18 cellular contexts compared by ENCODE assay signal in genomic region chr11:128246364-128247234, GRCh38.
DNase-seq lines count a peak whose midpoint lies in the region; TF ChIP-seq lines count a peak whose summit lies in the region.
"Had no signal": no experiment of that assay in that cellular context is flagged by ENCODE, and none has a peak within 500 bp of the region (broad histone marks: within the 10 kb centered on the region; RNA-seq: fewer than 3 reads in every experiment).

No MANE protein-coding gene starts in this region.

- WGBS in neuronal stem cell (ENCODE audit: extremely low coverage in 2 of 2, insufficient read length in 2 of 2, insufficient replicate concordance in 1 of 2), 2 donors, result no CpG with 5 or more reads among the region's 12 CpGs
- 74 to 81% methylated on average over 12 of the region's 12 CpGs for WGBS in sigmoid colon, 2 donors

- peak; percentile 39 for DNase-seq in A673 (ENCODE audit: low spot score)
- peak; percentile 75 for DNase-seq in SK-N-MC (ENCODE audit: low read depth, low spot score)
- DNase-seq in fibroblast of the aortic adventitia (ENCODE audit: low read depth), result peak; percentile 74
- DNase-seq in neuronal stem cell (ENCODE audit: low spot score), result no peak
- DNase-seq in activated T-helper 1 cell treated with anti-CD3 and anti-CD28 coated beads, Interleukin-12 subunit alpha, Interleukin-12 subunit beta, Interleukin-2, Interleukin-4 antibody, amounts not matched to agents 30 ng/mL and 10 ng/mL and 1 ng/mL, durations not matched to agents 14 hours and 24 hours and 36 hours (ENCODE audit: low spot score), result no peak
- DNase-seq in HK-2 (ENCODE audit: unreplicated experiment), result no peak
- DNase-seq in sigmoid colon, result no peak
- no peak for DNase-seq in MCF 10A (ENCODE audit: unreplicated experiment)
- DNase-seq: activated CD4-positive, alpha-beta memory T cell treated with anti-CD3 and anti-CD28 coated beads, Interleukin-2, amount 10 ng/mL, durations not matched to agents 7 days and 5 days; activated effector memory CD4-positive, alpha-beta T cell treated with anti-CD3 and anti-CD28 coated beads, Interleukin-2, amount 50 U/mL, for 16 hours; cerebellar nuclear complex; KBM-7; mucosa of descending colon; NCI-H1694 treated with DMSO at 0.1 percent for 48 hours; NCI-H748 treated with DMSO at 0.1 percent for 48 hours; substantia nigra had no signal

- H3K9ac ChIP-seq in SK-N-MC (ENCODE audit: insufficient read length), result no peak overlapping the region
- no peak overlapping the region for H3K9ac ChIP-seq in neuronal stem cell (ENCODE audit: low read depth, low read length, poor library complexity)

- no peak overlapping the region for H2BK15ac ChIP-seq in neuronal stem cell (ENCODE audit: low read length)

- no peak overlapping the region for H4K8ac ChIP-seq in neuronal stem cell (ENCODE audit: low read depth, low read length)

- H2BK12ac ChIP-seq in neuronal stem cell (ENCODE audit: low read length), result no peak overlapping the region

- TF ChIP-seq POLR2A in sigmoid colon (IDR thresholded peaks at IDR 0.05), result no peak

- H3K4me1 ChIP-seq in A673 (ENCODE audit: insufficient read depth, low read length, poor library complexity, severe bottlenecking), result no peaks in the 10 kb centered on the region
- H3K4me1 ChIP-seq in neuronal stem cell (ENCODE audit: control insufficient read depth in 2 of 2, insufficient read depth in 1 of 2, low read depth in 1 of 2, low read length in 2 of 2), result peaks cover 3 to 7% of the 10 kb centered on the region in 2 donors
- peaks cover 0 to 12% (median 5%) of the 10 kb centered on the region in 4 donors for H3K4me1 ChIP-seq in sigmoid colon

- H3K79me1 ChIP-seq in neuronal stem cell (ENCODE audit: low read depth, low read length), result no peaks in the 10 kb centered on the region

- H2AK5ac ChIP-seq in neuronal stem cell (ENCODE audit: low read depth, low read length), result no peak overlapping the region

- TF ChIP-seq CTCF in A673 (conservative IDR thresholded peaks at IDR 0.05; ENCODE audit: low read depth, low read length) (no peak), fibroblast of the aortic adventitia (IDR thresholded peaks at IDR 0.05; ENCODE audit: insufficient read depth, low read length) (no peak), sigmoid colon (IDR thresholded peaks at IDR 0.05) (no peak), MCF 10A (IDR thresholded peaks at IDR 0.05; ENCODE audit: unreplicated experiment) (no peak)

- CTCF ChIA-PET in A673 (lab: Charles Lee), result no interaction called here
- CTCF ChIA-PET in MCF 10A (lab: Yijun Ruan, JAX), result interaction anchor here (0.8 kb wide), 1 partner anchor 12 kb away, joined by 3 read pairs; no protein-coding TSS in a partner anchor

- H3K27me3 ChIP-seq in A673 (replicated peaks; ENCODE audit: insufficient read depth, low read depth, low read length, poor library complexity) (peaks cover 34% of the 10 kb centered on the region), neuronal stem cell (ENCODE audit: control insufficient read depth in 3 of 3, insufficient read depth in 3 of 3, low read depth in 1 of 3, low read length in 3 of 3) (no peaks in the 10 kb centered on the region), sigmoid colon (no peaks in the 10 kb centered on the region)

- no peak overlapping the region for H3K27ac ChIP-seq in A673 (ENCODE audit: low read depth, low read length, poor library complexity, severe bottlenecking)
- H3K27ac ChIP-seq in SK-N-MC, result peak overlapping the region; percentile 95
- H3K27ac ChIP-seq in neuronal stem cell (replicated peaks; ENCODE audit: low read length), result no peak overlapping the region
- H3K27ac ChIP-seq in sigmoid colon, result peak overlapping the region in 2 of 4 donors; percentile 10 to 29
- H3K27ac ChIP-seq: epithelial cell of prostate, RWPE1 had no signal

- no peak overlapping the region for H3K23ac ChIP-seq in neuronal stem cell (ENCODE audit: low read depth, low read length, poor library complexity)

- H3K4me3 ChIP-seq in A673 (ENCODE audit: low read depth, low read length, poor library complexity, severe bottlenecking), result no peak overlapping the region
- peak overlapping the region; percentile 72 for H3K4me3 ChIP-seq in SK-N-MC
- no peak overlapping the region for H3K4me3 ChIP-seq in fibroblast of the aortic adventitia (ENCODE audit: low read depth, low read length)
- no peak overlapping the region for H3K4me3 ChIP-seq in neuronal stem cell (ENCODE audit: low read length in 2 of 2)
- no peak overlapping the region for H3K4me3 ChIP-seq in sigmoid colon
- H3K4me3 ChIP-seq: mucosa of descending colon had no signal

- no peak overlapping the region for H3K4me3 Mint-ChIP-seq in activated T-helper 1 cell treated with anti-CD3 and anti-CD28 coated beads, Interleukin-12 subunit alpha, Interleukin-12 subunit beta, Interleukin-2, Interleukin-4 antibody, amounts not matched to agents 30 ng/mL and 10 ng/mL and 1 ng/mL, durations not matched to agents 14 hours and 24 hours and 36 hours
- H3K4me3 Mint-ChIP-seq in MCF 10A (ENCODE audit: unreplicated experiment), result no peak overlapping the region
- H3K4me3 Mint-ChIP-seq: activated CD4-positive, alpha-beta memory T cell treated with anti-CD3 and anti-CD28 coated beads, Interleukin-2, amount 10 ng/mL, durations not matched to agents 7 days and 5 days had no signal

- no peak overlapping the region for H3K4ac ChIP-seq in neuronal stem cell (ENCODE audit: low read length)

- peaks cover 6% of the 10 kb centered on the region for H3K27me3 Mint-ChIP-seq in activated T-helper 1 cell treated with anti-CD3 and anti-CD28 coated beads, Interleukin-12 subunit alpha, Interleukin-12 subunit beta, Interleukin-2, Interleukin-4 antibody, amounts not matched to agents 30 ng/mL and 10 ng/mL and 1 ng/mL, durations not matched to agents 14 hours and 24 hours and 36 hours (ENCODE audit: insufficient read depth)
- no peaks in the 10 kb centered on the region for H3K27me3 Mint-ChIP-seq in MCF 10A (ENCODE audit: insufficient read depth, unreplicated experiment)

- H2BK120ac ChIP-seq in neuronal stem cell (ENCODE audit: low read depth, low read length), result no peak overlapping the region

- H4K91ac ChIP-seq in neuronal stem cell (ENCODE audit: low read depth, low read length, poor library complexity), result no peak overlapping the region

- no peak overlapping the region for H2BK5ac ChIP-seq in neuronal stem cell (ENCODE audit: low read length)

- BruUV-seq in A673 (replicated peaks; lab: Mats Ljungman, UMichigan), result no TSS peak
- no TSS peak for BruUV-seq in MCF 10A (replicated peaks; lab: Mats Ljungman, UMichigan)

- peak overlapping the region; percentile 61 for H2AFZ ChIP-seq in neuronal stem cell (ENCODE audit: low read length)

- no peaks in the 10 kb centered on the region for H3K4me1 Mint-ChIP-seq in activated T-helper 1 cell treated with anti-CD3 and anti-CD28 coated beads, Interleukin-12 subunit alpha, Interleukin-12 subunit beta, Interleukin-2, Interleukin-4 antibody, amounts not matched to agents 30 ng/mL and 10 ng/mL and 1 ng/mL, durations not matched to agents 14 hours and 24 hours and 36 hours (ENCODE audit: low read depth)
- peaks cover 3% of the 10 kb centered on the region for H3K4me1 Mint-ChIP-seq in MCF 10A (ENCODE audit: insufficient read depth, unreplicated experiment)
- H3K4me1 Mint-ChIP-seq: activated CD4-positive, alpha-beta memory T cell treated with anti-CD3 and anti-CD28 coated beads, Interleukin-2, amount 10 ng/mL, durations not matched to agents 7 days and 5 days had no signal

- no peak overlapping the region for H3K14ac ChIP-seq in neuronal stem cell (ENCODE audit: low read length)

- H3K36me3 ChIP-seq in A673 (ENCODE audit: insufficient read depth, low read length, poor library complexity, severe bottlenecking) (no peaks in the 10 kb centered on the region), SK-N-MC (ENCODE audit: insufficient read depth, low read length) (no peaks in the 10 kb centered on the region), neuronal stem cell (replicated peaks in 1 of 2; ENCODE audit: control insufficient read depth in 2 of 2, insufficient read depth in 2 of 2, low read length in 2 of 2) (no peaks in the 10 kb centered on the region), sigmoid colon (no peaks in the 10 kb centered on the region)

- H3K27ac Mint-ChIP-seq in activated T-helper 1 cell treated with anti-CD3 and anti-CD28 coated beads, Interleukin-12 subunit alpha, Interleukin-12 subunit beta, Interleukin-2, Interleukin-4 antibody, amounts not matched to agents 30 ng/mL and 10 ng/mL and 1 ng/mL, durations not matched to agents 14 hours and 24 hours and 36 hours, result no peak overlapping the region
- H3K27ac Mint-ChIP-seq in MCF 10A (ENCODE audit: low read depth, unreplicated experiment), result no peak overlapping the region
- H3K27ac Mint-ChIP-seq: activated CD4-positive, alpha-beta memory T cell treated with anti-CD3 and anti-CD28 coated beads, Interleukin-2, amount 10 ng/mL, durations not matched to agents 7 days and 5 days had no signal

- H3K36me3 Mint-ChIP-seq in activated T-helper 1 cell treated with anti-CD3 and anti-CD28 coated beads, Interleukin-12 subunit alpha, Interleukin-12 subunit beta, Interleukin-2, Interleukin-4 antibody, amounts not matched to agents 30 ng/mL and 10 ng/mL and 1 ng/mL, durations not matched to agents 14 hours and 24 hours and 36 hours (ENCODE audit: low read depth), result no peaks in the 10 kb centered on the region
- no peaks in the 10 kb centered on the region for H3K36me3 Mint-ChIP-seq in MCF 10A (ENCODE audit: insufficient read depth, unreplicated experiment)

- H3K18ac ChIP-seq in neuronal stem cell (ENCODE audit: low read length), result no peak overlapping the region

- H3K9me3 ChIP-seq in A673 (ENCODE audit: low read depth, low read length, poor library complexity, severe bottlenecking) (no peaks in the 10 kb centered on the region), SK-N-MC (ENCODE audit: low read depth, low read length) (no peaks in the 10 kb centered on the region), neuronal stem cell (replicated peaks in 1 of 2; ENCODE audit: control insufficient read depth in 2 of 2, insufficient read depth in 1 of 2, low read depth in 1 of 2, low read length in 2 of 2) (no peaks in the 10 kb centered on the region), sigmoid colon (no peaks in the 10 kb centered on the region)
- H3K9me3 ChIP-seq: mucosa of descending colon had no signal

- TF ChIP-seq EP300 in sigmoid colon (IDR thresholded peaks at IDR 0.05), result no peak

- no peak overlapping the region for H3K4me2 ChIP-seq in neuronal stem cell (ENCODE audit: insufficient read depth, low read length, poor library complexity, severe bottlenecking)

- no peaks in the 10 kb centered on the region for H3K9me3 Mint-ChIP-seq in activated T-helper 1 cell treated with anti-CD3 and anti-CD28 coated beads, Interleukin-12 subunit alpha, Interleukin-12 subunit beta, Interleukin-2, Interleukin-4 antibody, amounts not matched to agents 30 ng/mL and 10 ng/mL and 1 ng/mL, durations not matched to agents 14 hours and 24 hours and 36 hours
- no peaks in the 10 kb centered on the region for H3K9me3 Mint-ChIP-seq in MCF 10A (ENCODE audit: unreplicated experiment)
- H3K9me3 Mint-ChIP-seq: activated CD4-positive, alpha-beta memory T cell treated with anti-CD3 and anti-CD28 coated beads, Interleukin-2, amount 10 ng/mL, durations not matched to agents 7 days and 5 days had no signal

- intact Hi-C loops in A673 (cut with micrococcal nuclease; ENCODE audit: unreplicated experiment), result no loop called here
- intact Hi-C loops in activated T-helper 1 cell treated with anti-CD3 and anti-CD28 coated beads, Interleukin-12 subunit alpha, Interleukin-12 subunit beta, Interleukin-2, Interleukin-4 antibody, amounts not matched to agents 30 ng/mL and 10 ng/mL and 1 ng/mL, durations not matched to agents 14 hours and 24 hours and 36 hours (cut with micrococcal nuclease), result no loop called here
- intact Hi-C loops in sigmoid colon (cut with DNase I), result no loop called here
- intact Hi-C loops in MCF 10A (cut with micrococcal nuclease), result no loop called here

- POLR2A ChIA-PET in A673 (lab: Charles Lee; ENCODE audit: low non-redundant PET) (no interaction called here), MCF 10A (lab: Yijun Ruan, JAX) (no interaction called here)

Comparison
In these comparisons a context has a peak if more than half of its experiments do, and no peak if none do; other contexts are left out.
1. DNase-seq: peak in A673 (single experiment), SK-N-MC (single experiment) and fibroblast of the aortic adventitia (single experiment); none in neuronal stem cell (single experiment), activated T-helper 1 cell treated with anti-CD3 and anti-CD28 coated beads, Interleukin-12 subunit alpha, Interleukin-12 subunit beta, Interleukin-2, Interleukin-4 antibody, amounts not matched to agents 30 ng/mL and 10 ng/mL and 1 ng/mL, durations not matched to agents 14 hours and 24 hours and 36 hours (single experiment), HK-2 (single experiment), sigmoid colon (single experiment) and MCF 10A (single experiment).